ENCODE assay signal across 1 cellular context in the genomic region with DNA sequence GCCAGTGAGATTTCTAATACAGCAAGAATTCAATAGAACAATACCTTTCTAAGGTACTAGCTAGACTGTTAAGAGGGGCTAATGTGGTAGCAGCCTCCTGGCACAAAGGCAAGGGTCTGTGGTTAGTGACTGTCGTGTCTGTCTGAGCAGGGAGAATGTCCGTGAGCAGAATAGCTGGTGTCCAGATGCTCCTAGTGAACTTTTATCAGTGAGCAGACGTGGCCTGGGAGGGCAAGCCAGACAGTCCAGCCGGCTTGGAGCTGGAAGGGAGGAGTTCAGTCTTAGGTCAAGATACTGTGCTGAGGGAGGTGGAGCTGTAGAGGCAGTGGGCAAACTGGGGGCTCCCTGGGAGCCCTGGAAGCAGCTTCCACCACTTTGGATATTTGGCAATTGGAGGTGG.
A peak's percentile ranks its signal among the peaks of the same experiment; 100 is the strongest.
TF ChIP-seq lines count a peak whose summit lies in the region.

No MANE protein-coding gene starts in this region.

TF ChIP-seq in K562, 482 proteins besides CTCF, POLR2A, EP300 and RAD21 (continued from another document and continues in another):
- TF ChIP-seq, protein P1, sequence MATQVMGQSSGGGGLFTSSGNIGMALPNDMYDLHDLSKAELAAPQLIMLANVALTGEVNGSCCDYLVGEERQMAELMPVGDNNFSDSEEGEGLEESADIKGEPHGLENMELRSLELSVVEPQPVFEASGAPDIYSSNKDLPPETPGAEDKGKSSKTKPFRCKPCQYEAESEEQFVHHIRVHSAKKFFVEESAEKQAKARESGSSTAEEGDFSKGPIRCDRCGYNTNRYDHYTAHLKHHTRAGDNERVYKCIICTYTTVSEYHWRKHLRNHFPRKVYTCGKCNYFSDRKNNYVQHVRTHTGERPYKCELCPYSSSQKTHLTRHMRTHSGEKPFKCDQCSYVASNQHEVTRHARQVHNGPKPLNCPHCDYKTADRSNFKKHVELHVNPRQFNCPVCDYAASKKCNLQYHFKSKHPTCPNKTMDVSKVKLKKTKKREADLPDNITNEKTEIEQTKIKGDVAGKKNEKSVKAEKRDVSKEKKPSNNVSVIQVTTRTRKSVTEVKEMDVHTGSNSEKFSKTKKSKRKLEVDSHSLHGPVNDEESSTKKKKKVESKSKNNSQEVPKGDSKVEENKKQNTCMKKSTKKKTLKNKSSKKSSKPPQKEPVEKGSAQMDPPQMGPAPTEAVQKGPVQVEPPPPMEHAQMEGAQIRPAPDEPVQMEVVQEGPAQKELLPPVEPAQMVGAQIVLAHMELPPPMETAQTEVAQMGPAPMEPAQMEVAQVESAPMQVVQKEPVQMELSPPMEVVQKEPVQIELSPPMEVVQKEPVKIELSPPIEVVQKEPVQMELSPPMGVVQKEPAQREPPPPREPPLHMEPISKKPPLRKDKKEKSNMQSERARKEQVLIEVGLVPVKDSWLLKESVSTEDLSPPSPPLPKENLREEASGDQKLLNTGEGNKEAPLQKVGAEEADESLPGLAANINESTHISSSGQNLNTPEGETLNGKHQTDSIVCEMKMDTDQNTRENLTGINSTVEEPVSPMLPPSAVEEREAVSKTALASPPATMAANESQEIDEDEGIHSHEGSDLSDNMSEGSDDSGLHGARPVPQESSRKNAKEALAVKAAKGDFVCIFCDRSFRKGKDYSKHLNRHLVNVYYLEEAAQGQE (CRISPR knock-in tag; IDR thresholded peaks at IDR 0.05; ENCODE audit: low read depth): no peak
- no peak for TF ChIP-seq NBN (IDR thresholded peaks at IDR 0.05; ENCODE audit: low read depth)
- TF ChIP-seq TSC22D4 (tag; IDR thresholded peaks at IDR 0.05): no peak
- TF ChIP-seq JUND (IDR thresholded peaks at IDR 0.05; ENCODE audit: borderline replicate concordance, low read depth, low read length): no peak
- TF ChIP-seq JUND (tag; IDR thresholded peaks at IDR 0.05; ENCODE audit: borderline replicate concordance, low read depth, low read length): peak; percentile 47; the same call in 1 of the 3 replicates
- peak; percentile 88 for TF ChIP-seq TCF3 (CRISPR knock-in tag; IDR thresholded peaks at IDR 0.05)
- TF ChIP-seq ZBTB17 (CRISPR knock-in tag; IDR thresholded peaks at IDR 0.05): no peak
- TF ChIP-seq POLR2AphosphoS5 (IDR thresholded peaks at IDR 0.05; ENCODE audit: control insufficient read depth, insufficient read depth, low read depth, low read length): peak; percentile 72
- TF ChIP-seq FOXP1 (CRISPR knock-in tag; IDR thresholded peaks at IDR 0.05): no peak
- TF ChIP-seq, protein P2, sequence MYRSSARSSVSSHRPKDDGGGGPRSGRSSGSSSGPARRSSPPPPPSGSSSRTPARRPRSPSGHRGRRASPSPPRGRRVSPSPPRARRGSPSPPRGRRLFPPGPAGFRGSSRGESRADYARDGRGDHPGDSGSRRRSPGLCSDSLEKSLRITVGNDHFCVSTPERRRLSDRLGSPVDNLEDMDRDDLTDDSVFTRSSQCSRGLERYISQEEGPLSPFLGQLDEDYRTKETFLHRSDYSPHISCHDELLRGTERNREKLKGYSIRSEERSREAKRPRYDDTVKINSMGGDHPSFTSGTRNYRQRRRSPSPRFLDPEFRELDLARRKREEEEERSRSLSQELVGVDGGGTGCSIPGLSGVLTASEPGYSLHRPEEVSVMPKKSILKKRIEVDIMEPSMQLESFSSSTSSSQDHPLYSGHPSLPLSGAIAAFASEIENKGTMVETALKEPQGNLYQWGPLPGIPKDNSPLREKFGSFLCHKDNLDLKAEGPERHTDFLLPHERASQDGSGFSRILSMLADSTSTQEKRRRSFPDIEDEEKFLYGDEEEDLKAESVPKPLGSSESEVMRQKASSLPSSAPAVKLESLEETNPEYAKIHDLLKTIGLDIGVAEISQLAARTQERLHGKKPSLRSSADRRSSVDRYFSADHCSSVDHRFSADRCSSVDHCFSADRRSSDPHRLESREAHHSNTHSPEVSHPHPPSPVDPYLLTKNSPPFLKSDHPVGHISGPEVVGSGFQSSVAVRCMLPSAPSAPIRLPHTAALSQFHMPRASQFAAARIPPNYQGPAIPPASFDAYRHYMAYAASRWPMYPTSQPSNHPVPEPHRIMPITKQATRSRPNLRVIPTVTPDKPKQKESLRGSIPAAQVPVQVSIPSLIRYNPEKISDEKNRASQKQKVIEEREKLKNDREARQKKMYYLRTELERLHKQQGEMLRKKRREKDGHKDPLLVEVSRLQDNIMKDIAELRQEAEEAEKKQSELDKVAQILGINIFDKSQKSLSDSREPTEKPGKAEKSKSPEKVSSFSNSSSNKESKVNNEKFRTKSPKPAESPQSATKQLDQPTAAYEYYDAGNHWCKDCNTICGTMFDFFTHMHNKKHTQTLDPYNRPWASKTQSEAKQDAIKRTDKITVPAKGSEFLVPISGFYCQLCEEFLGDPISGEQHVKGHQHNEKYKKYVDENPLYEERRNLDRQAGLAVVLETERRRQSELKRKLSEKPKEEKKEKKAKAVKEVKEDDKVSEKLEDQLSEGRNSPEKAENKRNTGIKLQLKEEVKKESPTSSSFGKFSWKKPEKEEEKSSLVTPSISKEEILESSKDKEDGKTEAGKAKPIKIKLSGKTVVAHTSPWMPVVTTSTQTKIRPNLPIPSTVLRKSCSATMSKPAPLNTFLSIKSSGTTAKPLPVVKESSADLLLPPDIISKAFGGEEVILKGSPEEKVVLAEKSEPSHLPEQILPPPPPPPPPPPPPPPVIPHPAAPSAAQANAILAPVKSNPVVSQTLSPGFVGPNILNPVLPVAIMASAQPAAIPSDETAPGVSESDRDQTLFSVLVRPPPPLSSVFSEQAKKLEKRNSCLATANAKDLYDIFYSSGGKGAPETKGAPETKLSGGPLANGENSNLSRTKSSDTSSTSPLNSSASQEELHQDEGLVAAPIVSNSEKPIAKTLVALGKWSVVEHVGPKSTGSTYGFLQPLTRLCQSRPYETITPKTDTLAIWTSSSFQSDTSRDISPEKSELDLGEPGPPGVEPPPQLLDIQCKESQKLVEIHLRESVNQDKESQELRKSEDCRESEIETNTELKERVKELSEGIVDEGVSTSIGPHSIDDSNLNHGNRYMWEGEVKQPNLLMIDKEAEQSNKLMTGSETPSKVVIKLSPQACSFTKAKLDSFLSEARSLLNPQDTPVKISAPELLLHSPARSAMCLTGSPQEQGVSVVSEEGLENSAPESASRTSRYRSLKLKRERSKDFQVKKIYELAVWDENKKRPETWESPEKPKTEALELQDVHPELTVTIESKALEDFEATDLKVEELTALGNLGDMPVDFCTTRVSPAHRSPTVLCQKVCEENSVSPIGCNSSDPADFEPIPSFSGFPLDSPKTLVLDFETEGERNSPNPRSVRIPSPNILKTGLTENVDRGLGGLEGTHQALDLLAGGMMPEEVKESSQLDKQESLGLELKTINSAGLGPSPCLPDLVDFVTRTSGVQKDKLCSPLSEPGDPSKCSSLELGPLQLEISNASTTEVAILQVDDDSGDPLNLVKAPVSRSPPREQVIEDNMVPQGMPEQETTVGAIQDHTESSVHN (IDR thresholded peaks at IDR 0.05; ENCODE audit: borderline replicate concordance in 1 of 2, low read depth in 1 of 2): no peak
- peak; percentile 90 for TF ChIP-seq NCOR1 (IDR thresholded peaks at IDR 0.05)
- 0 out of 2 replicates have a peak, but pooled peaks have one; percentile 45 for TF ChIP-seq TFAP4 (CRISPR knock-in tag; IDR thresholded peaks at IDR 0.05; ENCODE audit: borderline replicate concordance)
- TF ChIP-seq RBM15 (IDR thresholded peaks at IDR 0.05; ENCODE audit: insufficient read depth, low read length): no peak
- TF ChIP-seq SMARCE1 (IDR thresholded peaks at IDR 0.05): peak; percentile 44; the same call in 1 of the 2 replicates
- peak; percentile 32; the same call in 1 of the 2 replicates for TF ChIP-seq PML (IDR thresholded peaks at IDR 0.05; ENCODE audit: low read length)
- 0 out of 4 replicates have a peak, but pooled peaks of 1 of the 2 experiments have one; percentile 17 for TF ChIP-seq TEAD1 (CRISPR knock-in tag; IDR thresholded peaks at IDR 0.05)
- TF ChIP-seq U2AF1 (optimal IDR thresholded peaks at IDR 0.05; ENCODE audit: low read depth, low read length): no peak
- TF ChIP-seq SRSF9 (IDR thresholded peaks at IDR 0.05; ENCODE audit: borderline replicate concordance, low read depth, low read length): no peak
- TF ChIP-seq, protein P3, sequence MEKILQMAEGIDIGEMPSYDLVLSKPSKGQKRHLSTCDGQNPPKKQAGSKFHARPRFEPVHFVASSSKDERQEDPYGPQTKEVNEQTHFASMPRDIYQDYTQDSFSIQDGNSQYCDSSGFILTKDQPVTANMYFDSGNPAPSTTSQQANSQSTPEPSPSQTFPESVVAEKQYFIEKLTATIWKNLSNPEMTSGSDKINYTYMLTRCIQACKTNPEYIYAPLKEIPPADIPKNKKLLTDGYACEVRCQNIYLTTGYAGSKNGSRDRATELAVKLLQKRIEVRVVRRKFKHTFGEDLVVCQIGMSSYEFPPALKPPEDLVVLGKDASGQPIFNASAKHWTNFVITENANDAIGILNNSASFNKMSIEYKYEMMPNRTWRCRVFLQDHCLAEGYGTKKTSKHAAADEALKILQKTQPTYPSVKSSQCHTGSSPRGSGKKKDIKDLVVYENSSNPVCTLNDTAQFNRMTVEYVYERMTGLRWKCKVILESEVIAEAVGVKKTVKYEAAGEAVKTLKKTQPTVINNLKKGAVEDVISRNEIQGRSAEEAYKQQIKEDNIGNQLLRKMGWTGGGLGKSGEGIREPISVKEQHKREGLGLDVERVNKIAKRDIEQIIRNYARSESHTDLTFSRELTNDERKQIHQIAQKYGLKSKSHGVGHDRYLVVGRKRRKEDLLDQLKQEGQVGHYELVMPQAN (IDR thresholded peaks at IDR 0.05; ENCODE audit: borderline replicate concordance): no peak
- TF ChIP-seq SMAD4 (CRISPR knock-in tag; conservative IDR thresholded peaks at IDR 0.05): peak; percentile 94
- TF ChIP-seq ILK (tag; IDR thresholded peaks at IDR 0.05; ENCODE audit: borderline replicate concordance, low read depth): no peak
- no peak for TF ChIP-seq ZNF79 (CRISPR knock-in tag; IDR thresholded peaks at IDR 0.05; ENCODE audit: low read depth)
- TF ChIP-seq CBX8 (IDR thresholded peaks at IDR 0.05; ENCODE audit: borderline replicate concordance, extremely low read depth, low read depth, low read length, poor library complexity, severe bottlenecking): no peak
- TF ChIP-seq TRIM25 (IDR thresholded peaks at IDR 0.05; ENCODE audit: borderline replicate concordance): no peak
- no peak for TF ChIP-seq FOXJ3 (CRISPR knock-in tag; IDR thresholded peaks at IDR 0.05)
- TF ChIP-seq SP2 (IDR thresholded peaks at IDR 0.05; ENCODE audit: extremely low read depth, low read depth, low read length, poor library complexity, severe bottlenecking): no peak
- TF ChIP-seq ZNF324 (CRISPR knock-in tag; IDR thresholded peaks at IDR 0.05): no peak
- TF ChIP-seq MCM2 (IDR thresholded peaks at IDR 0.05; ENCODE audit: low read depth): no peak
- TF ChIP-seq PPARD (CRISPR knock-in tag; IDR thresholded peaks at IDR 0.05): no peak
- TF ChIP-seq, protein P4, sequence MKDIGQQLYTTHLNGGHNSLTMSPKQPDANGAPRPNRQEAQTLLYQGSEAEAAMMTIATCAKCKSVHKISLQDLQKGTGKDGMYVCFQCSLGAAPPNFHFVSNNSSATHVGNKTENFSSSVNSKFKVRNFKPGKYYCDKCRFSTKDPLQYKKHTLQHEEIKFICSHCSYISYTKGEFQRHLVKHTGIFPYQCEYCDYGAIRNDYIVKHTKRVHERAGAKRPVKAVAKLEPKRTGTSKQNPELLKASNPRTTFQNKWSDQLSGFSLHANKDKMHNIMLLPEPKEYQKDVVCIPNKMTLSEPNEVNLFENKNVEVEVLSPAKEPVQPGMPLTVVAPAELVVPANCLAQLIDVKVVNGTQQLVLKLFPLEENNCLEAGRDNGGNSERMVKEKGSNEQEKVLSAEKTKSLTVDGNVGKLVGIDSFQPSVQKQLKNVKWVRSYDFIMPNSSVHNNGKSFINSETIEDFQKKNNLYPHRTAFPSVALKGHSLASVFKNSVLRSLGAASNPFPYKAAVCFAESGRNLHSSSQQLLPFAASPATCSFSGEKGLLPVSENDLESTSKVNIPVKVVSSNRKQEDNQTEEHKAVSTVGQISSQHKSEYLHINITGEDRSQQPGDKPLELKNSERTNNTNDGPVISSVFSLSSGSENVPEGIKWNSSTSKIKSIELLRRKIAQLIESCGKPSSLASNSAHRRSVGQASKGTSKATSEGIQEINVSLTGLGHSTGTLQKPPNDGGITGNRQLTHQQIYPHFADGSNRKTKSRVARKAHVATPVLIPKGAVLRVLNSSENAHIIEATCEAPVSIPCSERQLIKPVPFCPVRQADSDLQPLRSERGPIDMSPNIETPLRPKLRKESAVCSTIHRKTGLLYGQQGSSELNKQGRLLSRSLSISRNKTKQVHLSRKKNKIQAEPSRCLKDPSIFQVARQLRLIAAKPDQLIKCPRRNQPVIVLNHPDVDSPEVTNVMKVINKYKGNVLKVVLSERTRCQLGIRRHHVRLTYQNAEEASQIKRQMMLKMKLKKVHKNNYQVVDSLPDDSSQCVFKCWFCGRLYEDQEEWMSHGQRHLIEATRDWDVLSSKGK (CRISPR knock-in tag; IDR thresholded peaks at IDR 0.05): no peak
- no peak for TF ChIP-seq ATF1 (CRISPR knock-in tag; IDR thresholded peaks at IDR 0.05)
- TF ChIP-seq ATF1 (tag; IDR thresholded peaks at IDR 0.05): 0 out of 2 replicates have a peak, but pooled peaks have one; percentile 26
- TF ChIP-seq TGIF2 (CRISPR knock-in tag; IDR thresholded peaks at IDR 0.05): no peak
- no peak for TF ChIP-seq KLF10 (CRISPR knock-in tag; IDR thresholded peaks at IDR 0.05)
- peak; percentile 79 for TF ChIP-seq DPF2 (IDR thresholded peaks at IDR 0.05)
- TF ChIP-seq ZBTB7A (IDR thresholded peaks at IDR 0.05; ENCODE audit: borderline replicate concordance, control insufficient read depth, low read depth, low read length): peak; percentile 22; the same call in 1 of the 2 replicates
- TF ChIP-seq MAZ (CRISPR knock-in tag; conservative IDR thresholded peaks at IDR 0.05 in 1 of 2, IDR thresholded peaks at IDR 0.05 in 1 of 2): 0 out of 4 replicates have a peak, but pooled peaks of 1 of the 2 experiments have one; percentile 33
- TF ChIP-seq CREM (IDR thresholded peaks at IDR 0.05; ENCODE audit: low read depth): peak; percentile 55
- TF ChIP-seq NR2C1 (IDR thresholded peaks at IDR 0.05): no peak
- TF ChIP-seq NR2C1 (tag; IDR thresholded peaks at IDR 0.05): peak; percentile 33; the same call in 1 of the 2 replicates
- peak in 1 of 2 experiments; percentile 16; a peak in 1 of 4 replicates for TF ChIP-seq SRF (CRISPR knock-in tag; IDR thresholded peaks at IDR 0.05)
- no peak for TF ChIP-seq FOXA1 (IDR thresholded peaks at IDR 0.05; ENCODE audit: borderline replicate concordance)
- no peak for TF ChIP-seq MCM5 (IDR thresholded peaks at IDR 0.05; ENCODE audit: low read depth)
